In the genomic region with DNA sequence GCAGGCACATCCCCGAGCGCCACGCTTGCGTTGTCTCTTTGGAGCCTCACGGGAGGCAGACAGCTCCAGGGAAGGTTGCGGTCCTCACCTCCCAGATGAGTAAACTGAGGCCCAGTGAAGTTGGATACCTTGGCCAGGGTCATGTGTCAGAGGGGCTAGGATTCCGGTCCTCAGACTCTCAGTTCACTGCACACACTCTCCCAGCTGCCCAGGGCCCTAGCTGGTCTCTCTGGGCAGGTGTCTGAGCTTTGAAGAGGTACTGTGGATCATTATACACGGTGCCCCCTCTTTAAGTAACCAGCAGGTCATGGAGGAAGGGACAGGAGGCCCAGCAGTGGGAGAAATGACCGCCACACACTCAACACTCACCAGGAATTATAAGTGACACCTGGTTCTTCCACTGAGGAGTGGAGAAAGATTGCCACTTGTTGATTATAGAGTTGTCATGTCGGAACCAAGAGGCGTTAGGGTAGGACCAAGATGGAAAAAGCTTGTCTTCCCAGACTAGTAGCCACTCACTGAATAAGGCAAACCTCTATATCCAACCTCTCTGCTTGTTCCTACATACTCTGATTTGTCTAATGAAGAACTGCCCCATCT, we compare ENCODE assay signal across 9 cellular contexts. TPM values are rescaled to one million over a fixed set of nuclear protein-coding genes. Genes with fewer than 3 reads are reported as not detected.
DNase-seq lines count a peak whose midpoint lies in the region; ATAC-seq, FAIRE-seq and TF ChIP-seq lines count a peak whose summit lies in the region.
"Had no signal": no experiment of that assay in that cellular context is flagged by ENCODE, and none has a peak within 500 bp of the region (broad histone marks: within the 10 kb centered on the region; RNA-seq: fewer than 3 reads in every experiment).

No MANE protein-coding gene starts in this region.

- H3K4me1 Mint-ChIP-seq in T-helper 1 cell treated with Interleukin-12 subunit alpha and Interleukin-12 subunit beta and Interleukin-4 antibody, amounts not matched to agents 30 μg/mL and 1 μg/mL, for 36 hours (ENCODE audit: low read depth) = peaks cover 44% of the 10 kb centered on the region

- DNase-seq in DMS79 treated with DMSO at 0.1 percent for 48 hours (lab: John Stamatoyannopoulos, UW) = peak; percentile 7
- DNase-seq in DMS79 (lab: John Stamatoyannopoulos, UW) = no peak
- no peak for DNase-seq in left ventricle myocardium inferior
- no peak for DNase-seq in small intestine
- no peak for DNase-seq in globus pallidus (ENCODE audit: low spot score)
- DNase-seq in NCI-H2029 treated with DMSO at 0.1 percent for 48 hours (lab: John Stamatoyannopoulos, UW) = no peak

- 5 to 9% (median 6%) methylated on average over 11 of the region's 11 CpGs for WGBS in small intestine, 3 donors

- peak overlapping the region; percentile 88 for H3K27ac Mint-ChIP-seq in T-helper 1 cell treated with Interleukin-12 subunit alpha and Interleukin-12 subunit beta and Interleukin-4 antibody, amounts not matched to agents 30 μg/mL and 1 μg/mL, for 36 hours

- TF ChIP-seq CTCF in left ventricle myocardium inferior (IDR thresholded peaks at IDR 0.05; ENCODE audit: borderline replicate concordance) = no peak

- ATAC-seq in HG03139 (IDR thresholded peaks at IDR 0.05; ENCODE audit: unreplicated experiment) = no peak

- FAIRE-seq in small intestine (lab: Jason Lieb, UNC) = no peak
- FAIRE-seq: A204.1 had no signal

- H3K27me3 Mint-ChIP-seq in T-helper 1 cell treated with Interleukin-12 subunit alpha and Interleukin-12 subunit beta and Interleukin-4 antibody, amounts not matched to agents 30 μg/mL and 1 μg/mL, for 36 hours (ENCODE audit: low read depth) = no peaks in the 10 kb centered on the region

- H3K27me3 ChIP-seq in left ventricle myocardium inferior (ENCODE audit: low read depth) = no peaks in the 10 kb centered on the region
- no peaks in the 10 kb centered on the region for H3K27me3 ChIP-seq in small intestine (ENCODE audit: control insufficient read depth in 2 of 2, insufficient read depth in 2 of 2, low read length in 2 of 2)

- no peaks in the 10 kb centered on the region for H3K9me3 Mint-ChIP-seq in T-helper 1 cell treated with Interleukin-12 subunit alpha and Interleukin-12 subunit beta and Interleukin-4 antibody, amounts not matched to agents 30 μg/mL and 1 μg/mL, for 36 hours

- peaks cover 38% of the 10 kb centered on the region for H3K4me1 ChIP-seq in left ventricle myocardium inferior
- peaks cover 5 to 8% of the 10 kb centered on the region in 2 donors for H3K4me1 ChIP-seq in small intestine (ENCODE audit: control insufficient read depth in 2 of 2, insufficient read depth in 1 of 2, low read depth in 1 of 2, low read length in 1 of 2)

- H3K9me3 ChIP-seq in left ventricle myocardium inferior (replicated peaks) = no peaks in the 10 kb centered on the region
- no peaks in the 10 kb centered on the region for H3K9me3 ChIP-seq in small intestine (ENCODE audit: control insufficient read depth, low read depth)

- peaks cover 46% of the 10 kb centered on the region for H3K36me3 ChIP-seq in left ventricle myocardium inferior
- H3K36me3 ChIP-seq in small intestine (ENCODE audit: control insufficient read depth in 2 of 2, insufficient read depth in 2 of 2, low read length in 2 of 2) = peaks cover 13 to 19% of the 10 kb centered on the region in 2 donors

- H3K4me3 Mint-ChIP-seq in T-helper 1 cell treated with Interleukin-12 subunit alpha and Interleukin-12 subunit beta and Interleukin-4 antibody, amounts not matched to agents 30 μg/mL and 1 μg/mL, for 36 hours = peak overlapping the region; percentile 95

- H3K27ac ChIP-seq in left ventricle myocardium inferior (replicated peaks) (peak overlapping the region; percentile 92), small intestine (ENCODE audit: low read depth in 1 of 2, low read length in 1 of 2) (peak overlapping the region; percentile 61 to 82)

- intact Hi-C loops in left ventricle myocardium inferior (cut with micrococcal nuclease) = no loop called here

- H3K4me3 ChIP-seq in left ventricle myocardium inferior = peak overlapping the region; percentile 79
- H3K4me3 ChIP-seq in small intestine (ENCODE audit: low read depth in 1 of 2, low read length in 2 of 2) = peak overlapping the region; percentile 94 to 98

- H3K36me3 Mint-ChIP-seq in T-helper 1 cell treated with Interleukin-12 subunit alpha and Interleukin-12 subunit beta and Interleukin-4 antibody, amounts not matched to agents 30 μg/mL and 1 μg/mL, for 36 hours (ENCODE audit: low read depth) = peaks cover 42% of the 10 kb centered on the region

RNA-seq across cellular contexts. Expression of a gene that starts 0.6 kb away (rescaled TPM):
- total RNA-seq in left ventricle myocardium inferior = 31.4 TPM
- 10 to 100 TPM; 27.5 to 50.4 (median 29.2) TPM for polyA plus RNA-seq in small intestine

RNA-seq across cellular contexts. Expression of a gene that starts 18.1 kb away (rescaled TPM):
- 10.0 TPM for total RNA-seq in left ventricle myocardium inferior
- 10 to 100 TPM in 1 of 3 donors, 1 to 10 TPM in 2; 6.0 to 11.1 (median 6.5) TPM for polyA plus RNA-seq in small intestine

RNA-seq across cellular contexts. Expression of a gene that starts 38.1 kb away (rescaled TPM):
- total RNA-seq in left ventricle myocardium inferior = 354 TPM
- polyA plus RNA-seq in small intestine = 100 to 1,000 TPM; 386 to 477 (median 407) TPM

RNA-seq across cellular contexts. Expression of a gene that starts 45.1 kb away (rescaled TPM):
- 18.4 TPM for total RNA-seq in left ventricle myocardium inferior
- 10 to 100 TPM in 1 of 3 donors, 1 to 10 TPM in 1, under 1 TPM in 1; 0.67 to 23.0 (median 3.8) TPM for polyA plus RNA-seq in small intestine

RNA-seq across cellular contexts. Expression of a gene that starts 53.2 kb away (rescaled TPM):
- 2.9 TPM for total RNA-seq in left ventricle myocardium inferior
- 100 to 1,000 TPM; 225 to 643 (median 533) TPM for polyA plus RNA-seq in small intestine
